Comparison of ENCODE assay signal across 8 cellular contexts in the genomic region with DNA sequence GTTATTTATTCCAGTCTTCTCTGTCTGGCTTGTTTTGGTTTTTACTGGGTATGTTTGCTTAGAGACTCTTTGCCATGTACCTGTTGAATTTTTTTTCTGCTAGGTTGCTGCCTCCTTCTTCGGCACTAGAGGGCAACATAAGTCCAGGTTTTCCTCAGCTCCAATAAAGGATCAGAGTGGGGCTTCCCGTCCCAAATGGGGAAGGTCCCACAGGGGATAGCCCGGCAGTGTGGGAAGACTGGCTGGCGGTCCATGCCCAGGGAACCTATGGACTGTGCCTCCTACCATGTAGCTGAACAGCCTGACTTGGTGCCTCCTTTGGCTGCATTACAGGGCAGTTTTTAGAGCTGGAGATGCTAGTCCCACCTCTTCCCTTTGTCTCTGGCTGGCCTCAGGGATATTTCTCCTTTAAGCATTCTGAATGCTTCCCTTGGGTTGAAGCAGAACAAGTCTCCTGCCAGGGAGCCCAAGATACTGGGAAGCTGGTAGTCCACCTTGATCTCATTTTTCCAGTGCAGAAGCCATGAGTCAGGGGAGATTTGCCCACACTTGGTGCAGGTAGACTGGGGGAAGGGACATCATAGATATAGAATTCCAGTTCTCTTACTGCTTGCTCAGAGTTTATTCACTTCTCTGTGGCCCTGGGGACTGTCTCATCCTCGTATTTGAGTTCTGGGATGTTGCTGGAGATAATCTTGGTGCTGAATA.
DNase-seq lines count a peak whose midpoint lies in the region; ATAC-seq and TF ChIP-seq lines count a peak whose summit lies in the region.

No MANE protein-coding gene starts in this region.

- H3K27me3 ChIP-seq in left lung (no peaks in the 10 kb centered on the region), vagina (no peaks in the 10 kb centered on the region)

- H3K9me3 Mint-ChIP-seq in MCF 10A (ENCODE audit: unreplicated experiment), result peaks cover 14% of the 10 kb centered on the region

- H3K36me3 ChIP-seq in left lung (peaks cover 0 to 15% of the 10 kb centered on the region in 2 donors), vagina (peaks cover 0 to 8% of the 10 kb centered on the region in 2 donors)

- BruUV-seq in MCF 10A (replicated peaks; lab: Mats Ljungman, UMichigan), result no TSS peak

- no peaks in the 10 kb centered on the region for H3K4me1 Mint-ChIP-seq in MCF 10A (ENCODE audit: insufficient read depth, unreplicated experiment)

- TF ChIP-seq CTCF in HFF-Myc (IDR thresholded peaks at IDR 0.05; ENCODE audit: low read depth, low read length, missing control alignments), result peak; percentile 83
- peak; percentile 46 for TF ChIP-seq CTCF in RWPE1 (conservative IDR thresholded peaks at IDR 0.05; ENCODE audit: low read depth)
- TF ChIP-seq CTCF in MCF 10A (IDR thresholded peaks at IDR 0.05; ENCODE audit: unreplicated experiment), result peak; percentile 65
- peak; percentile 55 to 68 for TF ChIP-seq CTCF in left lung (IDR thresholded peaks at IDR 0.05)
- TF ChIP-seq CTCF in vagina (IDR thresholded peaks at IDR 0.05), result peak; percentile 13 to 30 (median 21)

- intact Hi-C loops in MCF 10A (cut with micrococcal nuclease) (loop anchor here (1.0 to 5.0 kb wide), 3 partner anchors 151 to 380 kb away; partner anchors contain the start of genes ALG12 and CRELD2), left lung (cut with DNase I) (no loop called here), vagina (cut with DNase I) (no loop called here)

- no peak overlapping the region for H3K27ac Mint-ChIP-seq in MCF 10A (ENCODE audit: low read depth, unreplicated experiment)

- H3K36me3 Mint-ChIP-seq in MCF 10A (ENCODE audit: insufficient read depth, unreplicated experiment), result peaks cover 13% of the 10 kb centered on the region

- DNase-seq in DMS153 treated with DMSO at 0.1 percent for 48 hours (lab: John Stamatoyannopoulos, UW; ENCODE audit: unreplicated experiment), result peak; percentile 28
- DNase-seq in HFF-Myc (ENCODE audit: extremely low read depth, low read depth), result peak; percentile 22
- no peak for DNase-seq in RWPE1 (ENCODE audit: low spot score)
- peak; percentile 55 for DNase-seq in MCF 10A (ENCODE audit: unreplicated experiment)
- peak; percentile 32 to 34 for DNase-seq in left lung
- DNase-seq in vagina (ENCODE audit: extremely low spot score in 2 of 2), result no peak

- no peak overlapping the region for H3K27ac ChIP-seq in RWPE1
- no peak overlapping the region for H3K27ac ChIP-seq in left lung
- H3K27ac ChIP-seq in vagina, result no peak overlapping the region

- H3K27me3 Mint-ChIP-seq in MCF 10A (ENCODE audit: insufficient read depth, unreplicated experiment), result no peaks in the 10 kb centered on the region

- POLR2A ChIA-PET in RWPE1 (lab: Yijun Ruan, JAX; ENCODE audit: low non-redundant PET) (no interaction called here), MCF 10A (lab: Yijun Ruan, JAX) (interaction anchor here (1.0 kb wide), 1 partner anchor 263 kb away, joined by 4 read pairs; no protein-coding TSS in a partner anchor)

- no peak for TF ChIP-seq POLR2A in vagina (IDR thresholded peaks at IDR 0.05)

- CTCF ChIA-PET in RWPE1 (lab: Yijun Ruan, JAX) (interaction anchor here (0.6 to 1.8 kb wide), 4 partner anchors 9 to 292 kb away, joined by 3 to 6 read pairs (median 4); no protein-coding TSS in a partner anchor), MCF 10A (lab: Yijun Ruan, JAX) (interaction anchor here (0.9 to 1.6 kb wide), 3 partner anchors 9 to 228 kb away, joined by 3 to 6 read pairs (median 5); no protein-coding TSS in a partner anchor)

- H3K9me3 ChIP-seq in left lung (peaks cover 0 to 13% of the 10 kb centered on the region in 2 donors), vagina (peaks cover 3% of the 10 kb centered on the region)

- no peak overlapping the region for H3K4me3 Mint-ChIP-seq in MCF 10A (ENCODE audit: unreplicated experiment)

- ATAC-seq in left lung (peak; percentile 71), HG03565 (IDR thresholded peaks at IDR 0.05; ENCODE audit: unreplicated experiment) (no peak), GM21529 (IDR thresholded peaks at IDR 0.05; ENCODE audit: unreplicated experiment) (no peak)

- H3K4me1 ChIP-seq in left lung (no peaks in the 10 kb centered on the region), vagina (no peaks in the 10 kb centered on the region)

- H3K4me3 ChIP-seq in HFF-Myc (replicated peaks; ENCODE audit: low read depth, low read length) (no peak overlapping the region), left lung (no peak overlapping the region), vagina (no peak overlapping the region)

Comparison
In these comparisons a context has a peak if more than half of its experiments do, and no peak if none do; other contexts are left out.
1. DNase-seq: peak in DMS153 treated with DMSO at 0.1 percent for 48 hours (single experiment), HFF-Myc (single experiment), MCF 10A (single experiment) and left lung (2 of 2); none in RWPE1 (single experiment) and vagina (0 of 2).
2. CTCF ChIP-seq: peak in every context shown above with its lines; median percentile 83 in HFF-Myc; 65 in MCF 10A; 62 in left lung; 46 in RWPE1; 21 in vagina.